ENCODE assay signal across 18 cellular contexts in genomic region chr3:122021037-122021436, GRCh38. TPM values are rescaled to one million over a fixed set of nuclear protein-coding genes. Genes with fewer than 3 reads are reported as not detected.
DNase-seq lines count a peak whose midpoint lies in the region; ATAC-seq and TF ChIP-seq lines count a peak whose summit lies in the region.
"Had no signal": no experiment of that assay in that cellular context is flagged by ENCODE, and none has a peak within 500 bp of the region (broad histone marks: within the 10 kb centered on the region; RNA-seq: fewer than 3 reads in every experiment).

No MANE protein-coding gene starts in this region.

- H3K9me2 ChIP-seq in OCI-LY1 (ENCODE audit: low read depth, low read length), result no peaks in the 10 kb centered on the region

- peak overlapping the region; percentile 67 for H3K4me2 ChIP-seq in OCI-LY1 (ENCODE audit: low read length)
- H3K4me2 ChIP-seq in parathyroid adenoma (ENCODE audit: low read length), result peak overlapping the region; percentile 88

- H3K9ac ChIP-seq in OCI-LY1 (ENCODE audit: low read length), result peak overlapping the region; percentile 58; the same call in 1 of the 2 replicates
- no peak overlapping the region for H3K9ac ChIP-seq in parathyroid adenoma

- H4K20me1 ChIP-seq in OCI-LY1 (ENCODE audit: insufficient read depth, low read length), result no peaks in the 10 kb centered on the region

- no peak overlapping the region for H3K4me3 Mint-ChIP-seq in CD14-positive monocyte

- peaks cover 0 to 6% (median 5%) of the 10 kb centered on the region in 7 donors for H3K9me3 Mint-ChIP-seq in CD14-positive monocyte

- no peaks in the 10 kb centered on the region for H3K9me3 ChIP-seq in OCI-LY1 (ENCODE audit: low read length)
- H3K9me3 ChIP-seq in esophagus muscularis mucosa, result no peaks in the 10 kb centered on the region
- no peaks in the 10 kb centered on the region for H3K9me3 ChIP-seq in parathyroid adenoma (ENCODE audit: control insufficient read depth, low read length)
- H3K9me3 ChIP-seq: BE2C, Peyer's patch, tibial nerve had no signal

- H3K4me3 ChIP-seq in GM12865 (ENCODE audit: low read depth, low read length) (peak overlapping the region; percentile 54), OCI-LY1 (ENCODE audit: low read depth, low read length, poor library complexity, severe bottlenecking) (peak overlapping the region; percentile 65), esophagus muscularis mucosa (no peak overlapping the region), parathyroid adenoma (ENCODE audit: low read depth, low read length) (peak overlapping the region; percentile 74), H7 (ENCODE audit: insufficient read depth, low read depth, low read length) (no peak overlapping the region)

- H3K27ac ChIP-seq in OCI-LY1 (ENCODE audit: low read depth, low read length, poor library complexity, severe bottlenecking) (peak overlapping the region; percentile 77), esophagus muscularis mucosa (replicated peaks in 1 of 4) (no peak overlapping the region), parathyroid adenoma (no peak overlapping the region)
- H3K27ac ChIP-seq: epithelial cell of prostate, tibial nerve had no signal

- peaks cover 0 to 13% (median under 1%) of the 10 kb centered on the region in 3 donors for H3K27me3 Mint-ChIP-seq in CD14-positive monocyte (ENCODE audit: low read depth in 3 of 3)

- 71% methylated on average over 1 of the region's 1 CpG for WGBS in esophagus muscularis mucosa

- ATAC-seq in sciatic nerve, result no peak

- H3K36me3 Mint-ChIP-seq in CD14-positive monocyte, result peaks cover 0 to under 1% of the 10 kb centered on the region in 2 donors

- no peaks in the 10 kb centered on the region for H3F3A ChIP-seq in OCI-LY1 (ENCODE audit: insufficient read depth, low read length)

- H3K4me1 ChIP-seq in OCI-LY1 (ENCODE audit: insufficient read depth, low read length, severe bottlenecking), result peaks cover 66% of the 10 kb centered on the region
- H3K4me1 ChIP-seq in esophagus muscularis mucosa, result peaks cover 0 to 7% (median 3%) of the 10 kb centered on the region in 4 donors
- no peaks in the 10 kb centered on the region for H3K4me1 ChIP-seq in parathyroid adenoma
- H3K4me1 ChIP-seq: BE2C, tibial nerve had no signal

- no peaks in the 10 kb centered on the region for H3K79me2 ChIP-seq in OCI-LY1 (ENCODE audit: insufficient read depth, low read length)
- no peaks in the 10 kb centered on the region for H3K79me2 ChIP-seq in parathyroid adenoma

- no peak for TF ChIP-seq POLR2A in esophagus muscularis mucosa (IDR thresholded peaks at IDR 0.05; ENCODE audit: low read depth)

- peak overlapping the region in 1 of 7 donors; percentile 54 for H3K27ac Mint-ChIP-seq in CD14-positive monocyte
- H3K27ac Mint-ChIP-seq: activated T-helper 2 cell treated with anti-CD3 and anti-CD28 coated beads, Interferon-gamma antibody, Interleukin-2, Interleukin-4, amounts not matched to agents 10 μg/mL and 5 μg/mL and 100 μg/mL, durations not matched to agents 14 hours and 24 hours and 36 hours had no signal

- TF ChIP-seq CTCF in GM12865 (IDR thresholded peaks at IDR 0.05; ENCODE audit: insufficient read depth, low read depth, low read length, missing control alignments) (no peak), OCI-LY1 (IDR thresholded peaks at IDR 0.05; ENCODE audit: low read length) (no peak), esophagus muscularis mucosa (IDR thresholded peaks at IDR 0.05) (no peak), parathyroid adenoma (IDR thresholded peaks at IDR 0.05) (no peak), CD14-positive monocyte (IDR thresholded peaks at IDR 0.05) (no peak)

- H3K36me3 ChIP-seq in OCI-LY1 (ENCODE audit: insufficient read depth, low read length) (no peaks in the 10 kb centered on the region), esophagus muscularis mucosa (no peaks in the 10 kb centered on the region), parathyroid adenoma (ENCODE audit: control insufficient read depth, insufficient read depth, low read length) (no peaks in the 10 kb centered on the region), H7 (replicated peaks; ENCODE audit: control insufficient read depth, insufficient read depth, low read length) (no peaks in the 10 kb centered on the region)
- H3K36me3 ChIP-seq: BE2C, Peyer's patch, tibial nerve had no signal

- no peak for TF ChIP-seq EP300 in esophagus muscularis mucosa (IDR thresholded peaks at IDR 0.05)

- DNase-seq in GM12865 (ENCODE audit: low read depth), result no peak
- peak; percentile 34 for DNase-seq in esophagus muscularis mucosa (ENCODE audit: extremely low spot score)
- no peak for DNase-seq in sciatic nerve (ENCODE audit: low spot score)
- no peak for DNase-seq in H7
- DNase-seq in CD14-positive monocyte (ENCODE audit: low spot score), result no peak
- no peak for DNase-seq in HuH-7.5 (ENCODE audit: low spot score)
- DNase-seq: anterior cingulate cortex, BE2C, NCI-H1092 had no signal

- intact Hi-C loops in esophagus muscularis mucosa (cut with DNase I) (no loop called here), sciatic nerve (cut with DNase I) (no loop called here), CD14-positive monocyte (cut with micrococcal nuclease) (no loop called here)

- peaks cover 18% of the 10 kb centered on the region for H3K4me1 Mint-ChIP-seq in CD14-positive monocyte

- no peaks in the 10 kb centered on the region for H3K27me3 ChIP-seq in OCI-LY1 (ENCODE audit: insufficient read depth, low read length)
- peaks cover 0 to 30% (median 3%) of the 10 kb centered on the region in 4 donors for H3K27me3 ChIP-seq in esophagus muscularis mucosa
- H3K27me3 ChIP-seq in parathyroid adenoma (ENCODE audit: control insufficient read depth, insufficient read depth, low read length), result no peaks in the 10 kb centered on the region
- peaks cover 3% of the 10 kb centered on the region; the same call in 1 of the 2 replicates for H3K27me3 ChIP-seq in H7 (ENCODE audit: control insufficient read depth, insufficient read depth, low read length)
- H3K27me3 ChIP-seq: Peyer's patch had no signal

- H2AFZ ChIP-seq in OCI-LY1 (ENCODE audit: low read length) (no peak overlapping the region), parathyroid adenoma (no peak overlapping the region)

RNA-seq across cellular contexts. Expression of gene ILDR1, which starts 1.0 kb away (rescaled TPM):
- total RNA-seq in esophagus muscularis mucosa (under 1 TPM in 1 of 4 donors, not detected in 3; 0.63 TPM), sciatic nerve (not detected)
- total RNA-seq in H7 (2014; rRNA removed; shearing (Covaris generic)), result 1.00 and 1.1 TPM in 2 replicates
- polyA plus RNA-seq in CD14-positive monocyte, result under 1 TPM; 0.12 to 0.28 TPM
- total RNA-seq: cerebellum, glomerular endothelial cell, osteoblast, tibial nerve had no signal

RNA-seq across cellular contexts. Expression of gene CD86, which starts 34.1 kb away (rescaled TPM):
- 1 to 10 TPM; 1.8 to 7.5 (median 4.2) TPM for total RNA-seq in esophagus muscularis mucosa
- total RNA-seq in sciatic nerve, result 15.4 TPM
- 0.24 TPM in 1 of 2 replicates, not detected in the other for total RNA-seq in H7 (2014; rRNA removed; shearing (Covaris generic))
- polyA plus RNA-seq in CD14-positive monocyte, result 100 to 1,000 TPM; 273 to 321 TPM
- total RNA-seq: glomerular endothelial cell, osteoblast had no signal

Comparison
In these comparisons a context has a peak if more than half of its experiments do, and no peak if none do; other contexts are left out.
1. H3K4me3 ChIP-seq: peak in GM12865 (single experiment), OCI-LY1 (single experiment) and parathyroid adenoma (single experiment); none in esophagus muscularis mucosa (0 of 4) and H7 (single experiment).